Comparison of ENCODE assay signal across 1 cellular context in the genomic region with DNA sequence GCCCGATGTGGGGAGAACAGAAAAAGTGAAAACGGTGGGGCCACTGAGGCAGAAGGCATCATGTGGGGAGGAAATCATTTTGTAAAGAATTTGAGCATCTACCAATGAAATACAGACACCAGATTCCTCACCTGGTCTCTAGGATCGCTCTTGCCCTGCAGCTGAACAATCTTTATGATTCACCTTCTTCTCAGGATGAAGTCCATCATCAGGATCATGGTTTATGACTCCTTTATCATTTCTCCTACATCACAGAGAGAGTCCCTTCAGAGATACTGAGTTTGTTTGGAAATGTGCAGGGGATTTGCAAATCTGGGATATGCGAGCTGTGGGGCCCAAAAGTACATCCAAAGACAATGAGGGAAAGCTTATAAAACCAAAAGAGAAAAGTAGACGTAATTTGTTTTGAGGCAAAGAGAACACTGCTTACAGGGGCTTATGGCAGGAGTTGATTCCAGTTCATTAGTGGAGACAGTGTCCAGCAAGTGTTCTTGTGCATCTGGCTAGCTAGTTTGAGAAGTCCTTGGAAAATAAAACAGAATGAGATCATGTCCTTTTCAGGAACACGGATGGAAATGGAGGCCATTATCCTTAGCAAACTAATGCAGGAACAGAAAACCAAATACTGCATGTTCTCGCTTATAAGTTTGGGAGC.
TF ChIP-seq lines count a peak whose summit lies in the region.

No MANE protein-coding gene starts in this region.

TF ChIP-seq in liver, 16 proteins besides CTCF, POLR2A, EP300 and RAD21 (continued from another document):
- no peak for TF ChIP-seq YY1 (IDR thresholded peaks at IDR 0.05)
- TF ChIP-seq FOXA1 (IDR thresholded peaks at IDR 0.05) = no peak
- no peak for TF ChIP-seq HNF4G (IDR thresholded peaks at IDR 0.05)
- no peak for TF ChIP-seq RXRA (IDR thresholded peaks at IDR 0.05)
- TF ChIP-seq, protein P1, sequence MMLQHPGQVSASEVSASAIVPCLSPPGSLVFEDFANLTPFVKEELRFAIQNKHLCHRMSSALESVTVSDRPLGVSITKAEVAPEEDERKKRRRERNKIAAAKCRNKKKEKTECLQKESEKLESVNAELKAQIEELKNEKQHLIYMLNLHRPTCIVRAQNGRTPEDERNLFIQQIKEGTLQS (IDR thresholded peaks at IDR 0.05) = no peak
- no peak for TF ChIP-seq HNF4A (conservative IDR thresholded peaks at IDR 0.05)
- no peak for TF ChIP-seq SP1 (IDR thresholded peaks at IDR 0.05)
- no peak for TF ChIP-seq GABPA (IDR thresholded peaks at IDR 0.05 in 1 of 2, conservative IDR thresholded peaks at IDR 0.05 in 1 of 2)
- TF ChIP-seq, protein P2, sequence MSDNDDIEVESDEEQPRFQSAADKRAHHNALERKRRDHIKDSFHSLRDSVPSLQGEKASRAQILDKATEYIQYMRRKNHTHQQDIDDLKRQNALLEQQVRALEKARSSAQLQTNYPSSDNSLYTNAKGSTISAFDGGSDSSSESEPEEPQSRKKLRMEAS (IDR thresholded peaks at IDR 0.05) = no peak
- TF ChIP-seq ZBTB33 (IDR thresholded peaks at IDR 0.05) = no peak
- no peak for TF ChIP-seq NR2F2 (IDR thresholded peaks at IDR 0.05)
- no peak for TF ChIP-seq FOXA2 (IDR thresholded peaks at IDR 0.05)
- no peak for TF ChIP-seq TAF1 (conservative IDR thresholded peaks at IDR 0.05)
- TF ChIP-seq JUND (IDR thresholded peaks at IDR 0.05) = no peak
- TF ChIP-seq, protein P3, sequence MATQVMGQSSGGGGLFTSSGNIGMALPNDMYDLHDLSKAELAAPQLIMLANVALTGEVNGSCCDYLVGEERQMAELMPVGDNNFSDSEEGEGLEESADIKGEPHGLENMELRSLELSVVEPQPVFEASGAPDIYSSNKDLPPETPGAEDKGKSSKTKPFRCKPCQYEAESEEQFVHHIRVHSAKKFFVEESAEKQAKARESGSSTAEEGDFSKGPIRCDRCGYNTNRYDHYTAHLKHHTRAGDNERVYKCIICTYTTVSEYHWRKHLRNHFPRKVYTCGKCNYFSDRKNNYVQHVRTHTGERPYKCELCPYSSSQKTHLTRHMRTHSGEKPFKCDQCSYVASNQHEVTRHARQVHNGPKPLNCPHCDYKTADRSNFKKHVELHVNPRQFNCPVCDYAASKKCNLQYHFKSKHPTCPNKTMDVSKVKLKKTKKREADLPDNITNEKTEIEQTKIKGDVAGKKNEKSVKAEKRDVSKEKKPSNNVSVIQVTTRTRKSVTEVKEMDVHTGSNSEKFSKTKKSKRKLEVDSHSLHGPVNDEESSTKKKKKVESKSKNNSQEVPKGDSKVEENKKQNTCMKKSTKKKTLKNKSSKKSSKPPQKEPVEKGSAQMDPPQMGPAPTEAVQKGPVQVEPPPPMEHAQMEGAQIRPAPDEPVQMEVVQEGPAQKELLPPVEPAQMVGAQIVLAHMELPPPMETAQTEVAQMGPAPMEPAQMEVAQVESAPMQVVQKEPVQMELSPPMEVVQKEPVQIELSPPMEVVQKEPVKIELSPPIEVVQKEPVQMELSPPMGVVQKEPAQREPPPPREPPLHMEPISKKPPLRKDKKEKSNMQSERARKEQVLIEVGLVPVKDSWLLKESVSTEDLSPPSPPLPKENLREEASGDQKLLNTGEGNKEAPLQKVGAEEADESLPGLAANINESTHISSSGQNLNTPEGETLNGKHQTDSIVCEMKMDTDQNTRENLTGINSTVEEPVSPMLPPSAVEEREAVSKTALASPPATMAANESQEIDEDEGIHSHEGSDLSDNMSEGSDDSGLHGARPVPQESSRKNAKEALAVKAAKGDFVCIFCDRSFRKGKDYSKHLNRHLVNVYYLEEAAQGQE (IDR thresholded peaks at IDR 0.05) = no peak
